9 cellular contexts compared by ENCODE assay signal in the genomic region with DNA sequence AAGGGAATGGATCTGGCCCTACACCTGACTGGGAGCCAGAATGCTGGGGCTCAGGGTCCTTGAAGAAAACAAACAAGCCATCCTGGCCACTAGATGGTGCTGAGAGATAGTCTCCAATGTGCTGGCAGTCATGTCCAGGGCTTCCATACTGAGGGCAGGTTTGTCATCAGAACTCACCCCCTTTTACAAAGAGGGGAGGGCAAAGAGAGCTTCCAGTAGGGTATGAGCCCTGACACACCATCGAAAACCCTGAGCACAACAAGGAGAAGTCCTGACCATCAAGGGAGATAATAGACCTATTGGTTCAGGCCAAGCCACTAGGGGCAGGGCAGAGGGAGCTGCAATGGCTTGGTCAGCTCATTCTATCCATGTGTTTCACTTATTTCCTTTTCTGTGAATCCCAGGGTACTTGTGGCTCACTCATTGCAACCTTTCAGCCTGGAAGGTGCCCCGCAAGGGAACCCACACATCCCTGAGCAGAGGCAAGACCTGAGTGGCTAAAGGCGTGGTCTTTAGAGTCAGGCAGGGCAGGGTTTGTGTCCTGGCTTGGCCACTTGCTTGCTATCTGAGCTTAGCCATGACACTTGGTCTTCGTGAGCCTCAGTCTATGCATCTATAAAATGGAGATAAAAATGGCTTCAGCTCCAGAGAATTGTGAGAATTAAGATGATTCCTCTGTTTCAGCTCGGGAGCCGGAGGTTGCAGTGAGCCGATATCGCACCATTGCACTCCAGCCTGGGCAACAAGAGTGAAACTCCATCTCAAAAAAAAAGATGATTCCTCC. TPM values are rescaled to one million over a fixed set of nuclear protein-coding genes. Genes with fewer than 3 reads are reported as not detected.
DNase-seq lines count a peak whose midpoint lies in the region; ATAC-seq and TF ChIP-seq lines count a peak whose summit lies in the region.
"Had no signal": no experiment of that assay in that cellular context is flagged by ENCODE, and none has a peak within 500 bp of the region (broad histone marks: within the 10 kb centered on the region; RNA-seq: fewer than 3 reads in every experiment).

No MANE protein-coding gene starts in this region.

- POLR2A ChIA-PET in AG04450 (lab: Yijun Ruan, JAX) = no interaction called here

- CTCF ChIA-PET in AG04450 (lab: Charles Lee) = interaction anchor here (0.7 to 3.8 kb wide), 34 partner anchors 8 to 178 kb away, joined by 3 to 55 read pairs (median 5); partner anchors contain the start of genes PIGH and RDH12

- WGBS in liver = 80% methylated on average over 8 of the region's 8 CpGs

- ATAC-seq in GM19397 (IDR thresholded peaks at IDR 0.05; ENCODE audit: unreplicated experiment) = no peak

- TF ChIP-seq RAD21 in liver (IDR thresholded peaks at IDR 0.05) = peak; percentile 74 to 80

- no peaks in the 10 kb centered on the region for H3K36me3 ChIP-seq in liver (ENCODE audit: control insufficient read depth in 4 of 4, insufficient read depth in 3 of 4, low read depth in 1 of 4, low read length in 3 of 4)

- H3K27me3 ChIP-seq in AG04450 (ENCODE audit: control insufficient read depth, insufficient read depth, low read length) (peaks cover 38% of the 10 kb centered on the region), liver (ENCODE audit: control insufficient read depth in 4 of 4, insufficient read depth in 4 of 4, low read length in 3 of 4) (no peaks in the 10 kb centered on the region)

- TF ChIP-seq CTCF in AG04450 (IDR thresholded peaks at IDR 0.05; ENCODE audit: low read depth, low read length) = peak; percentile 72
- TF ChIP-seq CTCF in GM12872 (IDR thresholded peaks at IDR 0.05; ENCODE audit: insufficient read depth, low read depth, low read length) = peak; percentile 78
- peak; percentile 43 for TF ChIP-seq CTCF in coronary artery (IDR thresholded peaks at IDR 0.05)
- TF ChIP-seq CTCF in liver (IDR thresholded peaks at IDR 0.05; ENCODE audit: low read depth, low read length, missing input control) = peak; percentile 41

- DNase-seq in AG04450 (ENCODE audit: low read depth, low spot score) = no peak
- DNase-seq in NCI-H1092 (lab: John Stamatoyannopoulos, UW) = peak; percentile 22
- peak in 3 of 5 donors; percentile 5 to 36 (median 15) for DNase-seq in T-helper 1 cell
- no peak for DNase-seq in coronary artery (ENCODE audit: low spot score)

- H3K9ac ChIP-seq in liver (ENCODE audit: low read depth in 1 of 2, low read length in 2 of 2) = no peak overlapping the region

- H3K27ac ChIP-seq in AG04450 (ENCODE audit: low read depth, low read length) (no peak overlapping the region), coronary artery (no peak overlapping the region), liver (ENCODE audit: low read depth in 1 of 2, low read length in 2 of 2) (no peak overlapping the region), temporal lobe (ENCODE audit: low read depth, low read length) (peak overlapping the region; percentile 73)

- no peak overlapping the region for H3K4me3 ChIP-seq in AG04450 (ENCODE audit: low read depth, low read length)
- no peak overlapping the region for H3K4me3 ChIP-seq in coronary artery
- no peak overlapping the region for H3K4me3 ChIP-seq in liver (ENCODE audit: low read depth in 1 of 3, low read length in 3 of 3)

- peaks cover 0 to 4% (median 0%) of the 10 kb centered on the region in 4 donors for H3K4me1 ChIP-seq in liver (ENCODE audit: control insufficient read depth in 4 of 4, insufficient read depth in 4 of 4, low read length in 3 of 4)

- H3K9me3 ChIP-seq in AG04450 (ENCODE audit: control insufficient read depth, insufficient read depth, low read length) (no peaks in the 10 kb centered on the region), liver (ENCODE audit: control insufficient read depth in 4 of 4, low read length in 3 of 4) (no peaks in the 10 kb centered on the region)

TF ChIP-seq in liver, 16 proteins besides CTCF, POLR2A, EP300 and RAD21:
- no peak for TF ChIP-seq EGR1 (IDR thresholded peaks at IDR 0.05; ENCODE audit: low read depth in 2 of 2)
- TF ChIP-seq HNF4G (IDR thresholded peaks at IDR 0.05) = no peak
- no peak for TF ChIP-seq GABPA (IDR thresholded peaks at IDR 0.05 in 1 of 2, conservative IDR thresholded peaks at IDR 0.05 in 1 of 2)
- no peak for TF ChIP-seq YY1 (IDR thresholded peaks at IDR 0.05)
- TF ChIP-seq RXRA (IDR thresholded peaks at IDR 0.05) = no peak
- TF ChIP-seq NR2F2 (IDR thresholded peaks at IDR 0.05) = no peak
- TF ChIP-seq, protein P1, sequence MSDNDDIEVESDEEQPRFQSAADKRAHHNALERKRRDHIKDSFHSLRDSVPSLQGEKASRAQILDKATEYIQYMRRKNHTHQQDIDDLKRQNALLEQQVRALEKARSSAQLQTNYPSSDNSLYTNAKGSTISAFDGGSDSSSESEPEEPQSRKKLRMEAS (IDR thresholded peaks at IDR 0.05) = no peak
- TF ChIP-seq HNF4A (conservative IDR thresholded peaks at IDR 0.05) = no peak
- TF ChIP-seq SP1 (IDR thresholded peaks at IDR 0.05) = no peak

RNA-seq across cellular contexts. Expression of gene PLEKHH1, which starts 6.2 kb away (rescaled TPM):
- polyA plus RNA-seq in AG04450 (2011; rRNA removed) (0.15 and 0.19 TPM in 2 replicates), liver (under 1 TPM; 0.46 to 0.53 TPM)
- 0.30 and 0.41 TPM in 2 replicates for polyA minus RNA-seq in AG04450 (2011; rRNA and poly(A)+ RNA removed)
- total RNA-seq in liver (1 to 10 TPM; 1.3 to 2.4 TPM), temporal lobe (6.9 TPM)
- total RNA-seq: mononuclear cell had no signal

RNA-seq across cellular contexts. Expression of gene TMEM229B, which starts 38.3 kb away (rescaled TPM):
- 0.05 and 0.07 TPM in 2 replicates for polyA plus RNA-seq in AG04450 (2011; rRNA removed)
- polyA minus RNA-seq in AG04450 (2011; rRNA and poly(A)+ RNA removed) = not detected in 2 replicates
- total RNA-seq in liver = 1 to 10 TPM; 1.7 to 2.0 TPM
- 1 to 10 TPM in 1 of 2 donors, under 1 TPM in 1; 0.40 to 1.5 TPM for polyA plus RNA-seq in liver
- total RNA-seq in temporal lobe = 22.6 TPM

Comparison
In these comparisons a context has a peak if more than half of its experiments do, and no peak if none do; other contexts are left out.
1. DNase-seq: peak in NCI-H1092 (single experiment) and T-helper 1 cell (3 of 5); none in AG04450 (single experiment) and coronary artery (single experiment).
2. Peak in every context shown above with its lines, with median percentiles within 50 percentile points of each other: CTCF ChIP-seq.